1 cellular context compared by ENCODE assay signal in the genomic region with DNA sequence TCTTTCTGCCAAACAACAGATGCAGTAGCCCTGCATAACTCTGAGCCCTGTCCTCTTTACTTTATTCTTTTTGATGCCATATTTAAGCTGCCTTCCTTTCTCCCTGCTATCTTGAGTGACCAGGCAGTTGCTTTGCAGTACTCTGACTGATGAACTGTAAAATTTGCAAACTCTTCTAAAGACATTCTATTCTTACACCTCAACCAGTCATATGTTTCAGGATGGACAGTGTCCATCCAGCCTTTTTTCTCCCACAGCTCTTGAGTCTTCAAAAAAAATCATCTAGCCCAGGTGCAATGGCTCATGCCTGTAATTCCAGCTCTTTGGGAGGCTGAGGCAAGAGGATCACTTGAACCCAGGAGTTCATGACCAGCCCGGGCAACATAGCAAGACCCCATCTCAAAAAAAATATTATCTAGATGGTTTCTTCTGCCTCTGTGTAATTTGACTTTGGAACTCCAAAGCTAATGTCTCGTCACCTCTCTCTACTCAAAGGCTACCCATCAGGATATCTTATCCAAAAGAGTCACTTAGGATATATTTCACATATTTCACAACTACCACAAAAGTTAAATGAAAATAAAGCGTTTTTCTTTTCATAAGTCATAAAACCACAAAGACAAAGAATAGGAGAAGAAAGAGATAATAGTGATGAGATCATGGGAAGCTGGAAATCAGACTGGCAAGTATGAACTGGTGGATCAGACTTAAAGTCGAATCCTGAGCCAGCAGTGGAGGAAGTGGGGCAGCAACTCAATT.
A peak's percentile ranks its signal among the peaks of the same experiment; 100 is the strongest.
TF ChIP-seq lines count a peak whose summit lies in the region.

No MANE protein-coding gene starts in this region.

TF ChIP-seq in K562, 482 proteins besides CTCF, POLR2A, EP300 and RAD21 (continued from another document):
- TF ChIP-seq, protein P1, sequence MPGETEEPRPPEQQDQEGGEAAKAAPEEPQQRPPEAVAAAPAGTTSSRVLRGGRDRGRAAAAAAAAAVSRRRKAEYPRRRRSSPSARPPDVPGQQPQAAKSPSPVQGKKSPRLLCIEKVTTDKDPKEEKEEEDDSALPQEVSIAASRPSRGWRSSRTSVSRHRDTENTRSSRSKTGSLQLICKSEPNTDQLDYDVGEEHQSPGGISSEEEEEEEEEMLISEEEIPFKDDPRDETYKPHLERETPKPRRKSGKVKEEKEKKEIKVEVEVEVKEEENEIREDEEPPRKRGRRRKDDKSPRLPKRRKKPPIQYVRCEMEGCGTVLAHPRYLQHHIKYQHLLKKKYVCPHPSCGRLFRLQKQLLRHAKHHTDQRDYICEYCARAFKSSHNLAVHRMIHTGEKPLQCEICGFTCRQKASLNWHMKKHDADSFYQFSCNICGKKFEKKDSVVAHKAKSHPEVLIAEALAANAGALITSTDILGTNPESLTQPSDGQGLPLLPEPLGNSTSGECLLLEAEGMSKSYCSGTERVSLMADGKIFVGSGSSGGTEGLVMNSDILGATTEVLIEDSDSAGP (CRISPR knock-in tag; IDR thresholded peaks at IDR 0.05): no peak
- TF ChIP-seq NR2C2 (CRISPR knock-in tag; IDR thresholded peaks at IDR 0.05): no peak
- TF ChIP-seq NR2C2 (tag; IDR thresholded peaks at IDR 0.05): no peak
- TF ChIP-seq, protein P2, sequence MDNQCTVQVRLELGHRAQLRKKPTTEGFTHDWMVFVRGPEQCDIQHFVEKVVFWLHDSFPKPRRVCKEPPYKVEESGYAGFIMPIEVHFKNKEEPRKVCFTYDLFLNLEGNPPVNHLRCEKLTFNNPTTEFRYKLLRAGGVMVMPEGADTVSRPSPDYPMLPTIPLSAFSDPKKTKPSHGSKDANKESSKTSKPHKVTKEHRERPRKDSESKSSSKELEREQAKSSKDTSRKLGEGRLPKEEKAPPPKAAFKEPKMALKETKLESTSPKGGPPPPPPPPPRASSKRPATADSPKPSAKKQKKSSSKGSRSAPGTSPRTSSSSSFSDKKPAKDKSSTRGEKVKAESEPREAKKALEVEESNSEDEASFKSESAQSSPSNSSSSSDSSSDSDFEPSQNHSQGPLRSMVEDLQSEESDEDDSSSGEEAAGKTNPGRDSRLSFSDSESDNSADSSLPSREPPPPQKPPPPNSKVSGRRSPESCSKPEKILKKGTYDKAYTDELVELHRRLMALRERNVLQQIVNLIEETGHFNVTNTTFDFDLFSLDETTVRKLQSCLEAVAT (IDR thresholded peaks at IDR 0.05): no peak
- TF ChIP-seq, protein P3, sequence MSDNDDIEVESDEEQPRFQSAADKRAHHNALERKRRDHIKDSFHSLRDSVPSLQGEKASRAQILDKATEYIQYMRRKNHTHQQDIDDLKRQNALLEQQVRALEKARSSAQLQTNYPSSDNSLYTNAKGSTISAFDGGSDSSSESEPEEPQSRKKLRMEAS (CRISPR knock-in tag; IDR thresholded peaks at IDR 0.05): no peak
- peak; percentile 83 for TF ChIP-seq ZNF121 (CRISPR knock-in tag; conservative IDR thresholded peaks at IDR 0.05)
TF ChIP-seq in K562: peak in this region for 1.
